ENCODE assay signal across 29 cellular contexts in genomic region chr9:110939573-110939972, GRCh38.
"Had no signal": no experiment of that assay in that cellular context is flagged by ENCODE, and none has a peak within 500 bp of the region (broad histone marks: within the 10 kb centered on the region; RNA-seq: fewer than 3 reads in every experiment).

No MANE protein-coding gene starts in this region.

- H3K4me2 ChIP-seq: smooth muscle cell had no signal

- H3K36me3 ChIP-seq: colonic mucosa, gastrocnemius medialis, neutrophil, pancreas, sigmoid colon, transverse colon had no signal

- DNase-seq: activated CD4-positive, alpha-beta T cell treated with anti-CD3 and anti-CD28 coated beads for 36 hours; activated CD4-positive, CD25-positive, alpha-beta regulatory T cell; activated CD8-positive, alpha-beta memory T cell treated with anti-CD3 and anti-CD28 coated beads, Interleukin-2, amount 10 ng/mL, durations not matched to agents 7 days and 5 days; activated CD8-positive, alpha-beta T cell treated with anti-CD3 and anti-CD28 coated beads, Interleukin-2, amount 10 ng/mL, durations not matched to agents 7 days and 5 days; activated naive CD8-positive, alpha-beta T cell treated with anti-CD3 and anti-CD28 coated beads, Interleukin-2, amount 50 U/mL, for 24 hours; activated T-cell treated with anti-CD3 and anti-CD28 coated beads, Interleukin-2, amount 50 U/mL, for 48 hours; body of pancreas; cerebellar nuclear complex; colonic mucosa; effector CD8-positive, alpha-beta T cell; gastrocnemius medialis; glutamatergic neuron; left lung; naive B cell; nephron progenitor cell; pancreas; psoas muscle; sigmoid colon; stimulated activated CD4-positive, alpha-beta T cell treated with anti-CD3 and anti-CD28 coated beads, Interleukin-1b, Interleukin-23, amount 100 ng/mL, for 48 hours; stimulated activated CD4-positive, alpha-beta T cell treated with anti-CD3 and anti-CD28 coated beads, Interleukin-4, amount 100 ng/mL, for 4 hours; stimulated activated CD8-positive, alpha-beta memory T cell treated with anti-CD3 and anti-CD28 coated beads, Interleukin-4, amount 100 ng/mL, for 48 hours; stimulated activated naive CD8-positive, alpha-beta T cell treated with anti-CD3 and anti-CD28 coated beads, Interleukin-15, amount 100 ng/mL, for 72 hours; T-cell; transverse colon had no signal

- H3K9me3 ChIP-seq: body of pancreas, colonic mucosa, gastrocnemius medialis, left lung, neutrophil, pancreas, psoas muscle, sigmoid colon, suprapubic skin, transverse colon had no signal

- H3K27ac ChIP-seq: body of pancreas, colonic mucosa, gastrocnemius medialis, left lung, neutrophil, pancreas, psoas muscle, sigmoid colon, suprapubic skin, transverse colon had no signal

- H3K4me1 ChIP-seq: colonic mucosa, gastrocnemius medialis, pancreas, psoas muscle had no signal

- H3K27me3 ChIP-seq: body of pancreas, colonic mucosa, gastrocnemius medialis, left lung, neutrophil, pancreas, sigmoid colon, suprapubic skin, transverse colon had no signal

- H3K4me3 ChIP-seq: body of pancreas, colonic mucosa, gastrocnemius medialis, left lung, lung, pancreas, psoas muscle, sigmoid colon, smooth muscle cell, suprapubic skin, transverse colon had no signal

- ATAC-seq: activated CD4-positive, alpha-beta T cell treated with anti-CD3 and anti-CD28 coated beads for 36 hours; activated CD8-positive, alpha-beta memory T cell treated with anti-CD3 and anti-CD28 coated beads, Interleukin-2, amount 10 ng/mL, durations not matched to agents 7 days and 5 days; activated CD8-positive, alpha-beta T cell treated with anti-CD3 and anti-CD28 coated beads, Interleukin-2, amount 10 ng/mL, durations not matched to agents 7 days and 5 days; activated naive CD8-positive, alpha-beta T cell treated with anti-CD3 and anti-CD28 coated beads, Interleukin-2, amount 50 U/mL, for 24 hours; body of pancreas; gastrocnemius medialis; left lung; pancreas; psoas muscle; stimulated activated memory B cell treated with anti-CD40 and anti-IgM and Interleukin-4, amounts not matched to agents 10 μg/mL and 1 μg/mL and 100 μg/mL, for 72 hours; stimulated activated naive CD8-positive, alpha-beta T cell treated with anti-CD3 and anti-CD28 coated beads, Interleukin-15, amount 100 ng/mL, for 72 hours; T-cell had no signal
